In genomic region chr15:67105991-67106763, GRCh38 we compare ENCODE assay signal across 9 cellular contexts. TPM values are rescaled to one million over a fixed set of nuclear protein-coding genes. Genes with fewer than 3 reads are reported as not detected.
DNase-seq lines count a peak whose midpoint lies in the region; ATAC-seq and TF ChIP-seq lines count a peak whose summit lies in the region.
"Had no signal": no experiment of that assay in that cellular context is flagged by ENCODE, and none has a peak within 500 bp of the region (broad histone marks: within the 10 kb centered on the region; RNA-seq: fewer than 3 reads in every experiment).

No MANE protein-coding gene starts in this region.

- H3K9me2 ChIP-seq in Loucy (replicated peaks; ENCODE audit: low read depth, low read length): no peaks in the 10 kb centered on the region

- TF ChIP-seq CTCF in 22Rv1 (IDR thresholded peaks at IDR 0.05) (no peak), Loucy (conservative IDR thresholded peaks at IDR 0.05; ENCODE audit: low read length) (no peak), natural killer cell (IDR thresholded peaks at IDR 0.05) (no peak)

- H3K4me1 Mint-ChIP-seq in natural killer cell: peaks cover 0 to 56% of the 10 kb centered on the region in 2 donors

- peak overlapping the region in 1 of 2 donors; percentile 69 for H3K27ac Mint-ChIP-seq in natural killer cell

- peak overlapping the region; percentile 66 for H3K9ac ChIP-seq in Loucy (ENCODE audit: low read depth, low read length, poor library complexity, severe bottlenecking)

- H3K79me2 ChIP-seq in Loucy (ENCODE audit: insufficient read depth, low read length): peaks cover 99% of the 10 kb centered on the region

- H3K27me3 Mint-ChIP-seq in natural killer cell (ENCODE audit: low read depth in 2 of 2): peaks cover 0 to 8% of the 10 kb centered on the region in 2 donors

- no peaks in the 10 kb centered on the region for H3F3A ChIP-seq in Loucy (ENCODE audit: low read depth)

- H3K27ac ChIP-seq in 22Rv1 (peak overlapping the region; percentile 27; the same call in 1 of the 2 replicates), caudate nucleus (ENCODE audit: low read depth, low read length) (peak overlapping the region; percentile 23)

- peaks cover 5% of the 10 kb centered on the region; the same call in 1 of the 2 replicates for H3K36me3 ChIP-seq in Loucy (ENCODE audit: insufficient read depth, low read length)

- peaks cover 96% of the 10 kb centered on the region for H3K4me1 ChIP-seq in Loucy (ENCODE audit: insufficient read depth, low read length, poor library complexity, severe bottlenecking)

- peak overlapping the region; percentile 90 for H3K4me2 ChIP-seq in Loucy (ENCODE audit: low read depth, low read length, poor library complexity, severe bottlenecking)

- H3K9me3 Mint-ChIP-seq in natural killer cell: no peaks in the 10 kb centered on the region

- in situ Hi-C loops in KBM-7 (cut with MboI; ENCODE audit: low pct_unique_long_range_greater_than_20kb, low sequenced_read_pairs): no loop called here

- H2AFZ ChIP-seq in Loucy (ENCODE audit: low read length): no peak overlapping the region

- ATAC-seq in natural killer cell (no peak), left lobe of liver (no peak)

- intact Hi-C loops in natural killer cell (cut with micrococcal nuclease): no loop called here
- intact Hi-C loops in head of caudate nucleus (cut with DNase I): no loop called here

- H3K36me3 Mint-ChIP-seq in natural killer cell: no peaks in the 10 kb centered on the region

- no peaks in the 10 kb centered on the region for H3K27me3 ChIP-seq in Loucy (ENCODE audit: insufficient read depth, low read length, poor library complexity, severe bottlenecking)

- peak overlapping the region; percentile 65 for H3K4me3 Mint-ChIP-seq in natural killer cell

- peak overlapping the region; percentile 65 for H3K4me3 ChIP-seq in Loucy (ENCODE audit: low read length, poor library complexity, severe bottlenecking)

- H4K20me1 ChIP-seq in Loucy (ENCODE audit: insufficient read depth, low read length, poor library complexity, severe bottlenecking): peaks cover 52% of the 10 kb centered on the region

- DNase-seq in caudate nucleus (lab: John Stamatoyannopoulos, UW): no peak
- no peak for DNase-seq in natural killer cell
- no peak for DNase-seq in stimulated activated CD4-positive, alpha-beta T cell treated with anti-CD3 and anti-CD28 coated beads, Interleukin-2, amount 100 ng/mL, for 24 hours
- no peak for DNase-seq in left lobe of liver (ENCODE audit: low spot score)
- DNase-seq in head of caudate nucleus: no peak
- no peak for DNase-seq in KBM-7
- DNase-seq: NCI-H1417 treated with DMSO at 0.1 percent for 48 hours had no signal

- H3K9me3 ChIP-seq in Loucy (ENCODE audit: insufficient read depth, low read depth, low read length): peaks cover 3% of the 10 kb centered on the region

RNA-seq across cellular contexts. Expression of gene SMAD3, which starts 40.8 kb away (rescaled TPM):
- 10 to 100 TPM; 47.1 to 72.6 (median 63.0) TPM for total RNA-seq in natural killer cell
- 17.1 TPM for total RNA-seq in left lobe of liver
